Comparison of ENCODE assay signal across 1 cellular context in the genomic region with DNA sequence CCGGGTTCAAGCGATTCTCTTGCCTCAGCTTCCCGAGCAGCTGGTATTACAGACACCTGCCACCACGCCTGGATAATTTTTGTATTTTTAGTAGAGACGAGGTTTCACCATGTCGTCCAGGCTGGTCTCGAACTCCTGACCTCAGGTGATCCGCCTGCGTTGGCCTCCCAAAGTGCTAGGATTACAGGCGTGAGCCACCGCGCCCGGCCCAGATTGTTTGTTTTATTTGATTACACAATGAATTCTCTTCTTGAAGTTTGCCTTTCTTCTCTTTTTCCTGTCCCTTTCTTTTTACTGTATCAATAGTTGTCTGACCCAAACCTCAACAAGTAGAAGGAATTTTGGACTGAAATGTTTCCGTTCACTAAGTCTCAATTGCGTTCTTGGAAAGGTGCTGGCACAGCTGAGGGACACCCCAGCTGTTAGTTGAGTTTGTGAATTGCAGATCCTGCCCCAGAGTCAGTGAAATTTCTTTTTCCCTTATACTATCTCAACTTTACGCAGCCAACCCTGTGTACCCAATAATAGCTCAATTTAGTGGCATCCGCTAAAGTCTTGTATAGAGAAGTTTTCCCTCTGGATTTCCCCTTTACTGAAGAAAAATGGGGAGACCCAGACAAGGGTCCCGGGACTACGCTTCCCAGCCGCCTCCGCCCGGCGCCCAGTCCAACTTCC.
TF ChIP-seq lines count a peak whose summit lies in the region.

No MANE protein-coding gene starts in this region.

TF ChIP-seq in HepG2, 621 proteins besides CTCF, POLR2A, EP300 and RAD21:
- TF ChIP-seq ZBTB1 (CRISPR knock-in tag; IDR thresholded peaks at IDR 0.05; ENCODE audit: borderline replicate concordance) (peak; percentile 92; the same call in 1 of the 2 replicates), PHF20 (CRISPR knock-in tag; IDR thresholded peaks at IDR 0.05) (0 out of 2 replicates have a peak, but pooled peaks have one; percentile 22), NFE2L1 (CRISPR knock-in tag; IDR thresholded peaks at IDR 0.05; ENCODE audit: borderline replicate concordance) (no peak), ZKSCAN1 (IDR thresholded peaks at IDR 0.05; ENCODE audit: low read length) (no peak), PHB2 (IDR thresholded peaks at IDR 0.05; ENCODE audit: partially characterized antibody) (no peak), BRCA1 (CRISPR knock-in tag; IDR thresholded peaks at IDR 0.05) (no peak), MYNN (CRISPR knock-in tag; IDR thresholded peaks at IDR 0.05; ENCODE audit: low read depth) (no peak), KDM1A (CRISPR knock-in tag; IDR thresholded peaks at IDR 0.05) (peak; percentile 29; the same call in 1 of the 2 replicates), BCL6 (CRISPR knock-in tag; IDR thresholded peaks at IDR 0.05) (0 out of 2 replicates have a peak, but pooled peaks have one; percentile 31), ZNF460 (CRISPR knock-in tag; IDR thresholded peaks at IDR 0.05; ENCODE audit: borderline replicate concordance) (peak; percentile 89), ZBTB38 (CRISPR knock-in tag; IDR thresholded peaks at IDR 0.05) (no peak), JUND (CRISPR knock-in tag; IDR thresholded peaks at IDR 0.05) (no peak), ZMYM3 (CRISPR knock-in tag; IDR thresholded peaks at IDR 0.05) (peak; percentile 68; the same call in 1 of the 2 replicates), SP4 (CRISPR knock-in tag; IDR thresholded peaks at IDR 0.05) (no peak; the same call in 1 of the 2 replicates), TOPORS (CRISPR knock-in tag; IDR thresholded peaks at IDR 0.05) (no peak), SNRNP70 (IDR thresholded peaks at IDR 0.05; ENCODE audit: low read depth, low read length) (no peak), ZMYM2 (CRISPR knock-in tag; IDR thresholded peaks at IDR 0.05) (peak; percentile 56; the same call in 1 of the 2 replicates), ZNF101 (CRISPR knock-in tag; IDR thresholded peaks at IDR 0.05; ENCODE audit: borderline replicate concordance, low read depth) (no peak), SKI (IDR thresholded peaks at IDR 0.05; ENCODE audit: partially characterized antibody) (no peak)
- TF ChIP-seq, protein P1, sequence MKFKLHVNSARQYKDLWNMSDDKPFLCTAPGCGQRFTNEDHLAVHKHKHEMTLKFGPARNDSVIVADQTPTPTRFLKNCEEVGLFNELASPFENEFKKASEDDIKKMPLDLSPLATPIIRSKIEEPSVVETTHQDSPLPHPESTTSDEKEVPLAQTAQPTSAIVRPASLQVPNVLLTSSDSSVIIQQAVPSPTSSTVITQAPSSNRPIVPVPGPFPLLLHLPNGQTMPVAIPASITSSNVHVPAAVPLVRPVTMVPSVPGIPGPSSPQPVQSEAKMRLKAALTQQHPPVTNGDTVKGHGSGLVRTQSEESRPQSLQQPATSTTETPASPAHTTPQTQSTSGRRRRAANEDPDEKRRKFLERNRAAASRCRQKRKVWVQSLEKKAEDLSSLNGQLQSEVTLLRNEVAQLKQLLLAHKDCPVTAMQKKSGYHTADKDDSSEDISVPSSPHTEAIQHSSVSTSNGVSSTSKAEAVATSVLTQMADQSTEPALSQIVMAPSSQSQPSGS (CRISPR knock-in tag; IDR thresholded peaks at IDR 0.05) = no peak
- TF ChIP-seq, protein P2, sequence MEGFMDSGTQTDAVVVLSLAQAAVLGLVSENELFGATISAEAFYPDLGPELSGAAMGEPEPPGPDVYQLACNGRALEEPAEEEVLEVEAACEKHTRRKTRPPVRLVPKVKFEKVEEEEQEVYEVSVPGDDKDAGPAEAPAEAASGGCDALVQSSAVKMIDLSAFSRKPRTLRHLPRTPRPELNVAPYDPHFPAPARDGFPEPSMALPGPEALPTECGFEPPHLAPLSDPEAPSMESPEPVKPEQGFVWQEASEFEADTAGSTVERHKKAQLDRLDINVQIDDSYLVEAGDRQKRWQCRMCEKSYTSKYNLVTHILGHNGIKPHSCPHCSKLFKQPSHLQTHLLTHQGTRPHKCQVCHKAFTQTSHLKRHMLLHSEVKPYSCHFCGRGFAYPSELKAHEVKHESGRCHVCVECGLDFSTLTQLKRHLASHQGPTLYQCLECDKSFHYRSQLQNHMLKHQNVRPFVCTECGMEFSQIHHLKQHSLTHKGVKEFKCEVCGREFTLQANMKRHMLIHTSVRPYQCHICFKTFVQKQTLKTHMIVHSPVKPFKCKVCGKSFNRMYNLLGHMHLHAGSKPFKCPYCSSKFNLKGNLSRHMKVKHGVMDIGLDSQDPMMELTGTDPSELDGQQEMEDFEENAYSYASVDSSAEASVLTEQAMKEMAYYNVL (CRISPR knock-in tag; IDR thresholded peaks at IDR 0.05; ENCODE audit: borderline replicate concordance) = peak; percentile 32; the same call in 1 of the 2 replicates
- TF ChIP-seq, protein P3, sequence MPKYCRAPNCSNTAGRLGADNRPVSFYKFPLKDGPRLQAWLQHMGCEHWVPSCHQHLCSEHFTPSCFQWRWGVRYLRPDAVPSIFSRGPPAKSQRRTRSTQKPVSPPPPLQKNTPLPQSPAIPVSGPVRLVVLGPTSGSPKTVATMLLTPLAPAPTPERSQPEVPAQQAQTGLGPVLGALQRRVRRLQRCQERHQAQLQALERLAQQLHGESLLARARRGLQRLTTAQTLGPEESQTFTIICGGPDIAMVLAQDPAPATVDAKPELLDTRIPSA (CRISPR knock-in tag; IDR thresholded peaks at IDR 0.05; ENCODE audit: borderline replicate concordance) = no peak
- TF ChIP-seq, protein P4, sequence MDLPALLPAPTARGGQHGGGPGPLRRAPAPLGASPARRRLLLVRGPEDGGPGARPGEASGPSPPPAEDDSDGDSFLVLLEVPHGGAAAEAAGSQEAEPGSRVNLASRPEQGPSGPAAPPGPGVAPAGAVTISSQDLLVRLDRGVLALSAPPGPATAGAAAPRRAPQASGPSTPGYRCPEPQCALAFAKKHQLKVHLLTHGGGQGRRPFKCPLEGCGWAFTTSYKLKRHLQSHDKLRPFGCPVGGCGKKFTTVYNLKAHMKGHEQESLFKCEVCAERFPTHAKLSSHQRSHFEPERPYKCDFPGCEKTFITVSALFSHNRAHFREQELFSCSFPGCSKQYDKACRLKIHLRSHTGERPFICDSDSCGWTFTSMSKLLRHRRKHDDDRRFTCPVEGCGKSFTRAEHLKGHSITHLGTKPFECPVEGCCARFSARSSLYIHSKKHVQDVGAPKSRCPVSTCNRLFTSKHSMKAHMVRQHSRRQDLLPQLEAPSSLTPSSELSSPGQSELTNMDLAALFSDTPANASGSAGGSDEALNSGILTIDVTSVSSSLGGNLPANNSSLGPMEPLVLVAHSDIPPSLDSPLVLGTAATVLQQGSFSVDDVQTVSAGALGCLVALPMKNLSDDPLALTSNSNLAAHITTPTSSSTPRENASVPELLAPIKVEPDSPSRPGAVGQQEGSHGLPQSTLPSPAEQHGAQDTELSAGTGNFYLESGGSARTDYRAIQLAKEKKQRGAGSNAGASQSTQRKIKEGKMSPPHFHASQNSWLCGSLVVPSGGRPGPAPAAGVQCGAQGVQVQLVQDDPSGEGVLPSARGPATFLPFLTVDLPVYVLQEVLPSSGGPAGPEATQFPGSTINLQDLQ (CRISPR knock-in tag; IDR thresholded peaks at IDR 0.05) = no peak
- TF ChIP-seq, protein P5, sequence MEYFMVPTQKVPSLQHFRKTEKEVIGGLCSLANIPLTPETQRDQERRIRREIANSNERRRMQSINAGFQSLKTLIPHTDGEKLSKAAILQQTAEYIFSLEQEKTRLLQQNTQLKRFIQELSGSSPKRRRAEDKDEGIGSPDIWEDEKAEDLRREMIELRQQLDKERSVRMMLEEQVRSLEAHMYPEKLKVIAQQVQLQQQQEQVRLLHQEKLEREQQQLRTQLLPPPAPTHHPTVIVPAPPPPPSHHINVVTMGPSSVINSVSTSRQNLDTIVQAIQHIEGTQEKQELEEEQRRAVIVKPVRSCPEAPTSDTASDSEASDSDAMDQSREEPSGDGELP (IDR thresholded peaks at IDR 0.05; ENCODE audit: borderline replicate concordance, low read depth) = peak; percentile 46; the same call in 1 of the 2 replicates
- TF ChIP-seq, protein P6, sequence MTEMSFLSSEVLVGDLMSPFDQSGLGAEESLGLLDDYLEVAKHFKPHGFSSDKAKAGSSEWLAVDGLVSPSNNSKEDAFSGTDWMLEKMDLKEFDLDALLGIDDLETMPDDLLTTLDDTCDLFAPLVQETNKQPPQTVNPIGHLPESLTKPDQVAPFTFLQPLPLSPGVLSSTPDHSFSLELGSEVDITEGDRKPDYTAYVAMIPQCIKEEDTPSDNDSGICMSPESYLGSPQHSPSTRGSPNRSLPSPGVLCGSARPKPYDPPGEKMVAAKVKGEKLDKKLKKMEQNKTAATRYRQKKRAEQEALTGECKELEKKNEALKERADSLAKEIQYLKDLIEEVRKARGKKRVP (CRISPR knock-in tag; IDR thresholded peaks at IDR 0.05) = no peak
- TF ChIP-seq, protein P7, sequence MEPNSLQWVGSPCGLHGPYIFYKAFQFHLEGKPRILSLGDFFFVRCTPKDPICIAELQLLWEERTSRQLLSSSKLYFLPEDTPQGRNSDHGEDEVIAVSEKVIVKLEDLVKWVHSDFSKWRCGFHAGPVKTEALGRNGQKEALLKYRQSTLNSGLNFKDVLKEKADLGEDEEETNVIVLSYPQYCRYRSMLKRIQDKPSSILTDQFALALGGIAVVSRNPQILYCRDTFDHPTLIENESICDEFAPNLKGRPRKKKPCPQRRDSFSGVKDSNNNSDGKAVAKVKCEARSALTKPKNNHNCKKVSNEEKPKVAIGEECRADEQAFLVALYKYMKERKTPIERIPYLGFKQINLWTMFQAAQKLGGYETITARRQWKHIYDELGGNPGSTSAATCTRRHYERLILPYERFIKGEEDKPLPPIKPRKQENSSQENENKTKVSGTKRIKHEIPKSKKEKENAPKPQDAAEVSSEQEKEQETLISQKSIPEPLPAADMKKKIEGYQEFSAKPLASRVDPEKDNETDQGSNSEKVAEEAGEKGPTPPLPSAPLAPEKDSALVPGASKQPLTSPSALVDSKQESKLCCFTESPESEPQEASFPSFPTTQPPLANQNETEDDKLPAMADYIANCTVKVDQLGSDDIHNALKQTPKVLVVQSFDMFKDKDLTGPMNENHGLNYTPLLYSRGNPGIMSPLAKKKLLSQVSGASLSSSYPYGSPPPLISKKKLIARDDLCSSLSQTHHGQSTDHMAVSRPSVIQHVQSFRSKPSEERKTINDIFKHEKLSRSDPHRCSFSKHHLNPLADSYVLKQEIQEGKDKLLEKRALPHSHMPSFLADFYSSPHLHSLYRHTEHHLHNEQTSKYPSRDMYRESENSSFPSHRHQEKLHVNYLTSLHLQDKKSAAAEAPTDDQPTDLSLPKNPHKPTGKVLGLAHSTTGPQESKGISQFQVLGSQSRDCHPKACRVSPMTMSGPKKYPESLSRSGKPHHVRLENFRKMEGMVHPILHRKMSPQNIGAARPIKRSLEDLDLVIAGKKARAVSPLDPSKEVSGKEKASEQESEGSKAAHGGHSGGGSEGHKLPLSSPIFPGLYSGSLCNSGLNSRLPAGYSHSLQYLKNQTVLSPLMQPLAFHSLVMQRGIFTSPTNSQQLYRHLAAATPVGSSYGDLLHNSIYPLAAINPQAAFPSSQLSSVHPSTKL (CRISPR knock-in tag; IDR thresholded peaks at IDR 0.05) = peak; percentile 31; the same call in 1 of the 2 replicates
- TF ChIP-seq, protein P8, sequence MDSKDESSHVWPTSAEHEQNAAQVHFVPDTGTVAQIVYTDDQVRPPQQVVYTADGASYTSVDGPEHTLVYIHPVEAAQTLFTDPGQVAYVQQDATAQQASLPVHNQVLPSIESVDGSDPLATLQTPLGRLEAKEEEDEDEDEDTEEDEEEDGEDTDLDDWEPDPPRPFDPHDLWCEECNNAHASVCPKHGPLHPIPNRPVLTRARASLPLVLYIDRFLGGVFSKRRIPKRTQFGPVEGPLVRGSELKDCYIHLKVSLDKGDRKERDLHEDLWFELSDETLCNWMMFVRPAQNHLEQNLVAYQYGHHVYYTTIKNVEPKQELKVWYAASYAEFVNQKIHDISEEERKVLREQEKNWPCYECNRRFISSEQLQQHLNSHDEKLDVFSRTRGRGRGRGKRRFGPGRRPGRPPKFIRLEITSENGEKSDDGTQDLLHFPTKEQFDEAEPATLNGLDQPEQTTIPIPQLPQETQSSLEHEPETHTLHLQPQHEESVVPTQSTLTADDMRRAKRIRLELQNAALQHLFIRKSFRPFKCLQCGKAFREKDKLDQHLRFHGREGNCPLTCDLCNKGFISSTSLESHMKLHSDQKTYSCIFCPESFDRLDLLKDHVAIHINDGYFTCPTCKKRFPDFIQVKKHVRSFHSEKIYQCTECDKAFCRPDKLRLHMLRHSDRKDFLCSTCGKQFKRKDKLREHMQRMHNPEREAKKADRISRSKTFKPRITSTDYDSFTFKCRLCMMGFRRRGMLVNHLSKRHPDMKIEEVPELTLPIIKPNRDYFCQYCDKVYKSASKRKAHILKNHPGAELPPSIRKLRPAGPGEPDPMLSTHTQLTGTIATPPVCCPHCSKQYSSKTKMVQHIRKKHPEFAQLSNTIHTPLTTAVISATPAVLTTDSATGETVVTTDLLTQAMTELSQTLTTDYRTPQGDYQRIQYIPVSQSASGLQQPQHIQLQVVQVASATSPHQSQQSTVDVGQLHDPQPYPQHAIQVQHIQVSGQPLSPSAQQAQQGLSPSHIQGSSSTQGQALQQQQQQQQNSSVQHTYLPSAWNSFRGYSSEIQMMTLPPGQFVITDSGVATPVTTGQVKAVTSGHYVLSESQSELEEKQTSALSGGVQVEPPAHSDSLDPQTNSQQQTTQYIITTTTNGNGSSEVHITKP (CRISPR knock-in tag; IDR thresholded peaks at IDR 0.05; ENCODE audit: low read depth) = peak; percentile 93
- TF ChIP-seq, protein P9, sequence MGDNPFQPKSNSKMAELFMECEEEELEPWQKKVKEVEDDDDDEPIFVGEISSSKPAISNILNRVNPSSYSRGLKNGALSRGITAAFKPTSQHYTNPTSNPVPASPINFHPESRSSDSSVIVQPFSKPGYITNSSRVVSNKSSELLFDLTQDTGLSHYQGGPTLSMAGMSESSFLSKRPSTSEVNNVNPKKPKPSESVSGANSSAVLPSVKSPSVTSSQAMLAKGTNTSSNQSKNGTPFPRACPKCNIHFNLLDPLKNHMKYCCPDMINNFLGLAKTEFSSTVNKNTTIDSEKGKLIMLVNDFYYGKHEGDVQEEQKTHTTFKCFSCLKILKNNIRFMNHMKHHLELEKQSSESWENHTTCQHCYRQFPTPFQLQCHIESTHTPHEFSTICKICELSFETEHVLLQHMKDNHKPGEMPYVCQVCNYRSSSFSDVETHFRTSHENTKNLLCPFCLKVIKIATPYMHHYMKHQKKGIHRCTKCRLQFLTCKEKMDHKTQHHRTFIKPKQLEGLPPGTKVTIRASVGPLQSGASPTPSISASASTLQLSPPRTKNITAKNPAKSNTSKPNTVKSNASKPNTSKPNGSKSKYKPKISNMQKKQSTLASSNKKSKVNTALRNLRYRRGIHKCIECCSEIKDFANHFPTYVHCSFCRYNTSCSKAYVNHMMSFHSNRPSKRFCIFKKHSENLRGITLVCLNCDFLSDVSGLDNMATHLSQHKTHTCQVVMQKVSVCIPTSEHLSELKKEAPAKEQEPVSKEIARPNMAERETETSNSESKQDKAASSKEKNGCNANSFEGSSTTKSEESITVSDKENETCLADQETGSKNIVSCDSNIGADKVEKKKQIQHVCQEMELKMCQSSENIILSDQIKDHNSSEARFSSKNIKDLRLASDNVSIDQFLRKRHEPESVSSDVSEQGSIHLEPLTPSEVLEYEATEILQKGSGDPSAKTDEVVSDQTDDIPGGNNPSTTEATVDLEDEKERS (CRISPR knock-in tag; IDR thresholded peaks at IDR 0.05) = 0 out of 2 replicates have a peak, but pooled peaks have one; percentile 53
